In genomic region chr7:27739301-27739913, GRCh38 we compare ENCODE assay signal across 8 cellular contexts. TPM values are rescaled to one million over a fixed set of nuclear protein-coding genes. Genes with fewer than 3 reads are reported as not detected.
DNase-seq lines count a peak whose midpoint lies in the region; ATAC-seq, FAIRE-seq and TF ChIP-seq lines count a peak whose summit lies in the region.

No MANE protein-coding gene starts in this region.

- DNase-seq in CD8-positive, alpha-beta memory T cell = no peak
- DNase-seq in SJSA1 (ENCODE audit: low read depth in 1 of 2, low spot score in 2 of 2) (peak in 1 of 2 experiments; percentile 46), endothelial cell of umbilical vein (ENCODE audit: low read depth, low spot score) (peak; percentile 64), natural killer cell (no peak), C1 segment of cervical spinal cord (lab: John Stamatoyannopoulos, UW) (no peak), HK-2 (ENCODE audit: unreplicated experiment) (no peak)

- peaks cover 0 to 26% (median 3%) of the 10 kb centered on the region in 3 donors for H3K36me3 Mint-ChIP-seq in CD8-positive, alpha-beta memory T cell
- no peaks in the 10 kb centered on the region for H3K36me3 Mint-ChIP-seq in natural killer cell

- H3K4me1 ChIP-seq in CD8-positive, alpha-beta memory T cell (ENCODE audit: insufficient read depth, low read length) = peaks cover 16% of the 10 kb centered on the region
- H3K4me1 ChIP-seq in SJSA1 (replicated peaks) = peaks cover 4% of the 10 kb centered on the region
- H3K4me1 ChIP-seq in endothelial cell of umbilical vein (ENCODE audit: control insufficient read depth, extremely low read depth, insufficient read depth, low read length) = peaks cover 11% of the 10 kb centered on the region

- H3K9ac ChIP-seq in endothelial cell of umbilical vein (replicated peaks; ENCODE audit: extremely low read depth, insufficient read depth, low read length) = peak overlapping the region; percentile 98

- CTCF ChIA-PET in CD8-positive, alpha-beta memory T cell (lab: Charles Lee) = interaction anchor here (2.4 kb wide), 1 partner anchor 77 kb away, joined by 15 read pairs; the partner anchor contains the start of gene HIBADH
- CTCF ChIA-PET in endothelial cell of umbilical vein (lab: Charles Lee) = interaction anchor here (1.0 to 3.1 kb wide), 8 partner anchors 16 to 543 kb away, joined by 3 to 10 read pairs (median 5); partner anchors contain the start of gene HIBADH

- H3K4me3 Mint-ChIP-seq in CD8-positive, alpha-beta memory T cell = peak overlapping the region; percentile 97 to 99 (median 99)
- H3K4me3 Mint-ChIP-seq in natural killer cell = peak overlapping the region; percentile 99

- intact Hi-C loops in endothelial cell of umbilical vein (cut with micrococcal nuclease) (loop anchor here (2.0 kb wide), 1 partner anchor 25 kb away; no protein-coding TSS in a partner anchor), natural killer cell (cut with micrococcal nuclease) (no loop called here)

- peak overlapping the region; percentile 94 to 99 (median 98) for H3K27ac Mint-ChIP-seq in CD8-positive, alpha-beta memory T cell
- H3K27ac Mint-ChIP-seq in natural killer cell = peak overlapping the region; percentile 98 to 99

- peaks cover 0 to 3% of the 10 kb centered on the region in 2 donors for H3K27me3 Mint-ChIP-seq in CD8-positive, alpha-beta memory T cell
- peaks cover 6 to 9% of the 10 kb centered on the region in 2 donors for H3K27me3 Mint-ChIP-seq in natural killer cell (ENCODE audit: low read depth in 2 of 2)

- no peaks in the 10 kb centered on the region for H3K27me3 ChIP-seq in CD8-positive, alpha-beta memory T cell (ENCODE audit: insufficient read depth, low read length, poor library complexity, severe bottlenecking)
- no peaks in the 10 kb centered on the region for H3K27me3 ChIP-seq in SJSA1 (replicated peaks)
- H3K27me3 ChIP-seq in endothelial cell of umbilical vein (ENCODE audit: control insufficient read depth in 2 of 2, insufficient read depth in 2 of 2, low read length in 2 of 2) = no peaks in the 10 kb centered on the region

- H3K4me3 ChIP-seq in CD8-positive, alpha-beta memory T cell (ENCODE audit: low read length) = peak overlapping the region; percentile 62
- H3K4me3 ChIP-seq in SJSA1 (peak overlapping the region; percentile 67), endothelial cell of umbilical vein (replicated peaks in 1 of 3; ENCODE audit: insufficient read depth in 1 of 3, low read depth in 1 of 3, low read length in 3 of 3) (peak overlapping the region; percentile 63 to 83 (median 81))

- H3K79me2 ChIP-seq in endothelial cell of umbilical vein (ENCODE audit: control insufficient read depth, insufficient read depth, low read length) = peaks cover 25% of the 10 kb centered on the region

- dilution Hi-C loops in endothelial cell of umbilical vein (cut with MboI; ENCODE audit: extremely low pct_ligation_motif_present, low sequenced_read_pairs) = no loop called here

- BruUV-seq in endothelial cell of umbilical vein (replicated peaks; lab: Mats Ljungman, UMichigan) = TSS peak; percentile 66

- H3K27ac ChIP-seq in CD8-positive, alpha-beta memory T cell (ENCODE audit: low read depth, low read length) = peak overlapping the region; percentile 97
- H3K27ac ChIP-seq in SJSA1 = peak overlapping the region; percentile 75
- H3K27ac ChIP-seq in endothelial cell of umbilical vein (ENCODE audit: insufficient read depth, low read depth, low read length) = peak overlapping the region; percentile 93

- TF ChIP-seq CTCF in endothelial cell of umbilical vein (IDR thresholded peaks at IDR 0.05; ENCODE audit: extremely low read depth in 1 of 2, insufficient read depth in 1 of 2, low read depth in 1 of 2, low read length in 2 of 2) = no peak
- TF ChIP-seq CTCF in natural killer cell (IDR thresholded peaks at IDR 0.05) = no peak

- H3K4me1 Mint-ChIP-seq in CD8-positive, alpha-beta memory T cell = peaks cover 35 to 44% (median 38%) of the 10 kb centered on the region in 3 donors
- peaks cover 38 to 41% of the 10 kb centered on the region in 2 donors for H3K4me1 Mint-ChIP-seq in natural killer cell

- no peaks in the 10 kb centered on the region for H3K9me3 Mint-ChIP-seq in CD8-positive, alpha-beta memory T cell
- H3K9me3 Mint-ChIP-seq in natural killer cell = no peaks in the 10 kb centered on the region

- no peaks in the 10 kb centered on the region for H3K9me3 ChIP-seq in CD8-positive, alpha-beta memory T cell (ENCODE audit: low read length)
- H3K9me3 ChIP-seq in SJSA1 (replicated peaks) (no peaks in the 10 kb centered on the region), endothelial cell of umbilical vein (replicated peaks; ENCODE audit: control insufficient read depth, insufficient read depth, low read length) (no peaks in the 10 kb centered on the region)

- POLR2A ChIA-PET in CD8-positive, alpha-beta memory T cell (lab: Charles Lee) = interaction anchor here (0.5 to 2.7 kb wide), 3 partner anchors 52 to 1538 kb away, joined by 4 to 35 read pairs (median 5); partner anchors contain the start of gene HIBADH
- POLR2A ChIA-PET in endothelial cell of umbilical vein (lab: Charles Lee) = interaction anchor here (1.3 to 2.2 kb wide), 2 partner anchors 25 to 77 kb away, joined by 3 to 7 read pairs; partner anchors contain the start of gene HIBADH

- peak; percentile 37 for ATAC-seq in GM18873 (IDR thresholded peaks at IDR 0.05; ENCODE audit: low FRiP score, unreplicated experiment)
- peak; percentile 27 for ATAC-seq in HG03135 (IDR thresholded peaks at IDR 0.05; ENCODE audit: unreplicated experiment)
- ATAC-seq in natural killer cell = peak; percentile 17 to 43 (median 17)

- H2AFZ ChIP-seq in endothelial cell of umbilical vein (ENCODE audit: low read depth, low read length) = peak overlapping the region; percentile 91

- peak; percentile 58 for FAIRE-seq in endothelial cell of umbilical vein (lab: Jason Lieb, UNC)

- H3K4me2 ChIP-seq in endothelial cell of umbilical vein (ENCODE audit: insufficient read depth, low read length) = peak overlapping the region; percentile 100

- no peaks in the 10 kb centered on the region for H3K36me3 ChIP-seq in CD8-positive, alpha-beta memory T cell (ENCODE audit: insufficient read depth, low read length)
- H3K36me3 ChIP-seq in SJSA1 (0 out of 2 replicates have a peak, but pooled peaks cover 4% of the 10 kb centered on the region), endothelial cell of umbilical vein (ENCODE audit: control insufficient read depth in 2 of 2, extremely low read depth in 1 of 2, insufficient read depth in 2 of 2, low read length in 2 of 2) (no peaks in the 10 kb centered on the region)

- no peak for TF ChIP-seq POLR2A in endothelial cell of umbilical vein (IDR thresholded peaks at IDR 0.05; ENCODE audit: low read depth, low read length)

- no peaks in the 10 kb centered on the region for H3K9me1 ChIP-seq in endothelial cell of umbilical vein (replicated peaks; ENCODE audit: control insufficient read depth, extremely low read depth, insufficient read depth, low read length)

- H4K20me1 ChIP-seq in endothelial cell of umbilical vein (replicated peaks; ENCODE audit: control insufficient read depth, extremely low read depth, insufficient read depth, low read length) = no peaks in the 10 kb centered on the region

TF ChIP-seq in endothelial cell of umbilical vein, 7 proteins besides CTCF, POLR2A, EP300 and RAD21:
- TF ChIP-seq JUN (IDR thresholded peaks at IDR 0.05; ENCODE audit: borderline replicate concordance, insufficient read depth, insufficient read length, low read depth) (no peak), MAX (IDR thresholded peaks at IDR 0.05; ENCODE audit: insufficient read depth, insufficient read length) (no peak), EZH2 (IDR thresholded peaks at IDR 0.05; ENCODE audit: borderline replicate concordance, low read depth, low read length, severe bottlenecking) (no peak), FOS (IDR thresholded peaks at IDR 0.05; ENCODE audit: borderline replicate concordance, insufficient read depth, low read length) (no peak), GATA2 (IDR thresholded peaks at IDR 0.05; ENCODE audit: insufficient read depth, insufficient read length, low read depth, low read length) (no peak), POLR2AphosphoS5 (IDR thresholded peaks at IDR 0.05; ENCODE audit: insufficient read depth, low read depth, low read length) (no peak), MYC (IDR thresholded peaks at IDR 0.05; ENCODE audit: low read depth, low read length) (no peak)

RNA-seq across cellular contexts. Expression of gene TAX1BP1, which starts 0.6 kb away (rescaled TPM):
- 10 to 100 TPM; 80.8 to 82.1 TPM for total RNA-seq in CD8-positive, alpha-beta memory T cell
- 135 TPM for polyA plus RNA-seq in CD8-positive, alpha-beta memory T cell
- 97.4 and 101 TPM in 2 replicates for total RNA-seq in SJSA1 (2014; rRNA removed; shearing (Covaris generic))
- total RNA-seq in endothelial cell of umbilical vein (70.4 and 77.7 TPM in 2 replicates), natural killer cell (100 to 1,000 TPM; 135 to 158 (median 150) TPM)
- polyA plus RNA-seq in endothelial cell of umbilical vein = 69.6 and 93.2 TPM in 2 replicates
- polyA plus RNA-seq in endothelial cell of umbilical vein (2011; cell fraction: cytosol; rRNA removed) = 52.3 and 55.6 TPM in 2 replicates
- 60.2 and 65.6 TPM in 2 replicates for polyA plus RNA-seq in endothelial cell of umbilical vein (2011; cell fraction: nucleus; rRNA removed)
- 78.8 and 80.1 TPM in 2 replicates for polyA plus RNA-seq in endothelial cell of umbilical vein (2012)
- 233 and 288 TPM in 2 replicates for polyA minus RNA-seq in endothelial cell of umbilical vein
- polyA minus RNA-seq in endothelial cell of umbilical vein (2011; cell fraction: cytosol; rRNA and poly(A)+ RNA removed) = 29.5 TPM
- 221 and 323 TPM in 2 replicates for polyA minus RNA-seq in endothelial cell of umbilical vein (2011; cell fraction: nucleus; rRNA and poly(A)+ RNA removed)
